11 cellular contexts compared by ENCODE assay signal in the genomic region with DNA sequence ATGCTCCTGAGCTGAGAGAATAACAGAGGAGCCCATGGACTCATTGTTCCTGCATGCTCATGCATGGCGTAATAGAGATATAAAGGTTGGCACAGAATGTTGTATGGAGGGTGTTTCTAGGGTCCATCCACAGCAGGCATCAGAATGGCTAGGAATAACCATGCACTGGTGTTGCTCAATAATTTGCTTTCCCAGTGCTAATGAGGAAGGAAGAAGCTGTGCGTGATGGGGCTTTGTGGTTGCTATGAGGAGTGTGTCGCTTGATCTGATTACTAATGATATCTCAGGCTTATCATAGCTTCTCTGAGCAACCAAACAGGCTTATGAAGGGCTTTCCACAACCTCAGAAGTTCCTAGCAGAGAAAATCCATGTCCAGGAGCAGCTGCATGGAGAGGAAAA.
"Had no signal": no experiment of that assay in that cellular context is flagged by ENCODE, and none has a peak within 500 bp of the region (broad histone marks: within the 10 kb centered on the region; RNA-seq: fewer than 3 reads in every experiment).

No MANE protein-coding gene starts in this region.

- FAIRE-seq: keratinocyte had no signal

- DNase-seq: activated B cell treated with CpG ODN at 0.5 μM for 24 hours; activated CD4-positive, alpha-beta T cell treated with anti-CD3 and anti-CD28 coated beads, Interleukin-2, amount 10 ng/mL, durations not matched to agents 7 days and 5 days; activated naive CD4-positive, alpha-beta T cell treated with anti-CD3 and anti-CD28 coated beads, Interleukin-2, amount 10 ng/mL, durations not matched to agents 7 days and 5 days; caudate nucleus; colonic mucosa; effector CD8-positive, alpha-beta T cell; gastrocnemius medialis; heart right ventricle had no signal

- H3K36me3 ChIP-seq: colonic mucosa, gastrocnemius medialis, heart right ventricle, neutrophil had no signal

- H3K27me3 ChIP-seq: colonic mucosa, gastrocnemius medialis, neutrophil had no signal

- H3K4me3 ChIP-seq: colonic mucosa, gastrocnemius medialis, heart right ventricle, skin epidermis had no signal
